In genomic region chr10:70558871-70559810, GRCh38 we compare ENCODE assay signal across 8 cellular contexts. TPM values are rescaled to one million over a fixed set of nuclear protein-coding genes. Genes with fewer than 3 reads are reported as not detected.
DNase-seq lines count a peak whose midpoint lies in the region; ATAC-seq and TF ChIP-seq lines count a peak whose summit lies in the region.

No MANE protein-coding gene starts in this region.

- ATAC-seq in GM19023 (IDR thresholded peaks at IDR 0.05; ENCODE audit: unreplicated experiment), result peak; percentile 59

- H3K4me1 Mint-ChIP-seq in IgD-negative memory B cell, result peaks cover 6 to 21% (median 11%) of the 10 kb centered on the region in 3 donors

- no peak overlapping the region for H3K9ac ChIP-seq in liver (ENCODE audit: low read depth in 1 of 2, low read length in 2 of 2)

- TF ChIP-seq RAD21 in liver (IDR thresholded peaks at IDR 0.05), result peak; percentile 54 to 70

- in situ Hi-C loops in T47D (cut with HindIII; ENCODE audit: low pct_unique_long_range_greater_than_20kb, low sequenced_read_pairs), result no loop called here

- no peaks in the 10 kb centered on the region for H3K27me3 Mint-ChIP-seq in IgD-negative memory B cell

- no peaks in the 10 kb centered on the region for H3K9me3 ChIP-seq in liver (ENCODE audit: control insufficient read depth in 4 of 4, low read length in 3 of 4)

- no peaks in the 10 kb centered on the region for H3K36me3 Mint-ChIP-seq in IgD-negative memory B cell

- H3K27me3 ChIP-seq in liver (ENCODE audit: control insufficient read depth in 4 of 4, insufficient read depth in 4 of 4, low read length in 3 of 4), result no peaks in the 10 kb centered on the region

- no peaks in the 10 kb centered on the region for H3K36me3 ChIP-seq in liver (ENCODE audit: control insufficient read depth in 4 of 4, insufficient read depth in 3 of 4, low read depth in 1 of 4, low read length in 3 of 4)

- H3K27ac ChIP-seq in liver (ENCODE audit: low read depth in 1 of 2, low read length in 2 of 2), result no peak overlapping the region

- peaks cover 0 to 3% (median 0%) of the 10 kb centered on the region in 4 donors for H3K4me1 ChIP-seq in liver (ENCODE audit: control insufficient read depth in 4 of 4, insufficient read depth in 4 of 4, low read length in 3 of 4)

- H3K27ac Mint-ChIP-seq in IgD-negative memory B cell, result peak overlapping the region in 1 of 3 donors; percentile 2

- H3K9me3 Mint-ChIP-seq in IgD-negative memory B cell, result no peaks in the 10 kb centered on the region

- 40% methylated on average over 20 of the region's 20 CpGs for WGBS in liver

- peak overlapping the region in 3 of 4 donors; percentile 68 to 90 (median 77) for H3K4me3 Mint-ChIP-seq in IgD-negative memory B cell

- H3K4me3 ChIP-seq in WI38 (ENCODE audit: low read depth, low read length), result no peak overlapping the region
- H3K4me3 ChIP-seq in liver (ENCODE audit: low read depth in 1 of 3, low read length in 3 of 3), result no peak overlapping the region

- peak; percentile 53 for DNase-seq in A172 (ENCODE audit: low spot score)
- peak; percentile 35 to 51 for DNase-seq in T47D (ENCODE audit: low read depth in 1 of 2, low spot score in 1 of 2)
- peak; percentile 51 for DNase-seq in stimulated activated CD8-positive, alpha-beta memory T cell treated with anti-CD3 and anti-CD28 coated beads, Interleukin-12 subunit alpha, Interleukin-12 subunit beta, amount 100 ng/mL, for 24 hours (ENCODE audit: extremely low read depth)
- DNase-seq in DMS53 (lab: John Stamatoyannopoulos, UW), result no peak

- TF ChIP-seq CTCF in WI38 (IDR thresholded peaks at IDR 0.05; ENCODE audit: low read depth, low read length) (peak; percentile 41), liver (IDR thresholded peaks at IDR 0.05; ENCODE audit: low read depth, low read length, missing input control) (peak; percentile 37)

TF ChIP-seq in liver, 16 proteins besides CTCF, POLR2A, EP300 and RAD21:
- TF ChIP-seq NR2F2 (IDR thresholded peaks at IDR 0.05) (no peak), HNF4G (IDR thresholded peaks at IDR 0.05) (no peak), YY1 (IDR thresholded peaks at IDR 0.05) (no peak), JUND (IDR thresholded peaks at IDR 0.05) (no peak), TAF1 (conservative IDR thresholded peaks at IDR 0.05) (no peak), FOXA1 (IDR thresholded peaks at IDR 0.05) (no peak)
- TF ChIP-seq, protein P1, sequence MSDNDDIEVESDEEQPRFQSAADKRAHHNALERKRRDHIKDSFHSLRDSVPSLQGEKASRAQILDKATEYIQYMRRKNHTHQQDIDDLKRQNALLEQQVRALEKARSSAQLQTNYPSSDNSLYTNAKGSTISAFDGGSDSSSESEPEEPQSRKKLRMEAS (IDR thresholded peaks at IDR 0.05), result no peak
- TF ChIP-seq, protein P2, sequence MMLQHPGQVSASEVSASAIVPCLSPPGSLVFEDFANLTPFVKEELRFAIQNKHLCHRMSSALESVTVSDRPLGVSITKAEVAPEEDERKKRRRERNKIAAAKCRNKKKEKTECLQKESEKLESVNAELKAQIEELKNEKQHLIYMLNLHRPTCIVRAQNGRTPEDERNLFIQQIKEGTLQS (IDR thresholded peaks at IDR 0.05), result no peak

RNA-seq across cellular contexts. Expression of gene PRF1, which starts 43.4 kb away (rescaled TPM):
- total RNA-seq in A172 (2014; rRNA removed; shearing (Covaris generic)), result not detected in 2 replicates
- polyA plus RNA-seq in IgD-negative memory B cell (24.3 TPM), liver (1 to 10 TPM; 2.5 to 3.1 TPM)
- 1 to 10 TPM; 2.8 TPM for total RNA-seq in liver
